In genomic region chr6:131003419-131004386, GRCh38 we compare ENCODE assay signal across 24 cellular contexts. TPM values are rescaled to one million over a fixed set of nuclear protein-coding genes. Genes with fewer than 3 reads are reported as not detected.
A peak's percentile ranks its signal among the peaks of the same experiment; 100 is the strongest.
DNase-seq lines count a peak whose midpoint lies in the region; ATAC-seq and TF ChIP-seq lines count a peak whose summit lies in the region.
"Had no signal": no experiment of that assay in that cellular context is flagged by ENCODE, and none has a peak within 500 bp of the region (broad histone marks: within the 10 kb centered on the region; RNA-seq: fewer than 3 reads in every experiment).

No MANE protein-coding gene starts in this region.

- intact Hi-C loops in Calu3 (cut with micrococcal nuclease; ENCODE audit: unreplicated experiment), result no loop called here

- peaks cover 11% of the 10 kb centered on the region for H3K36me3 ChIP-seq in endodermal cell (ENCODE audit: control insufficient read depth, insufficient read depth, low read length)
- H3K36me3 ChIP-seq: ascending aorta, thyroid gland had no signal

- no peak overlapping the region for H3K9ac ChIP-seq in endodermal cell (ENCODE audit: extremely low read depth, low read length, poor library complexity, severe bottlenecking)
- H3K9ac ChIP-seq: BLaER1 had no signal

- H3K4me3 ChIP-seq in endodermal cell (ENCODE audit: low read length), result no peak overlapping the region
- H3K4me3 ChIP-seq: ascending aorta, BLaER1, thyroid gland had no signal

- CTCF ChIA-PET in Calu3 (lab: Charles Lee), result interaction anchor here (0.6 to 1.3 kb wide), 3 partner anchors 11 to 13 kb away, joined by 4 to 5 read pairs (median 4); no protein-coding TSS in a partner anchor

- no peak for ATAC-seq in HG02623 (IDR thresholded peaks at IDR 0.05; ENCODE audit: unreplicated experiment)
- ATAC-seq in GM19035 (IDR thresholded peaks at IDR 0.05; ENCODE audit: unreplicated experiment), result no peak
- ATAC-seq in activated naive CD8-positive, alpha-beta T cell treated with anti-CD3 and anti-CD28 coated beads, Interleukin-2, amount 50 U/mL, for 24 hours, result no peak
- ATAC-seq: foreskin keratinocyte; stimulated activated memory B cell treated with anti-CD40 and anti-IgM and Interleukin-4, amounts not matched to agents 10 μg/mL and 1 μg/mL and 100 μg/mL, for 72 hours had no signal

- H3K27me3 Mint-ChIP-seq in Calu3 (ENCODE audit: unreplicated experiment) (no peaks in the 10 kb centered on the region), endodermal cell (ENCODE audit: insufficient read depth) (no peaks in the 10 kb centered on the region)
- H3K27me3 Mint-ChIP-seq in activated naive CD8-positive, alpha-beta T cell treated with anti-CD3 and anti-CD28 coated beads, Interleukin-2, amount 50 U/mL, for 24 hours, result no peaks in the 10 kb centered on the region
- H3K27me3 Mint-ChIP-seq: activated B cell treated with CpG ODN at 0.5 μM for 24 hours; activated naive CD4-positive, alpha-beta T cell treated with anti-CD3 and anti-CD28 coated beads, Interleukin-2, amount 50 U/mL, for 24 hours; stimulated activated memory B cell treated with anti-CD40 and anti-IgM and Interleukin-4, amounts not matched to agents 10 μg/mL and 1 μg/mL and 100 μg/mL, for 72 hours had no signal

- H3K27ac ChIP-seq in endodermal cell (ENCODE audit: low read depth, low read length), result no peak overlapping the region
- H3K27ac ChIP-seq: ascending aorta, BLaER1, foreskin keratinocyte, thyroid gland had no signal

- H3K27ac Mint-ChIP-seq in Calu3 (ENCODE audit: unreplicated experiment) (peak overlapping the region; percentile 38), endodermal cell (peak overlapping the region; percentile 28)
- H3K27ac Mint-ChIP-seq in activated naive CD8-positive, alpha-beta T cell treated with anti-CD3 and anti-CD28 coated beads, Interleukin-2, amount 50 U/mL, for 24 hours, result no peak overlapping the region
- H3K27ac Mint-ChIP-seq: activated B cell treated with CpG ODN at 0.5 μM for 24 hours; activated naive CD4-positive, alpha-beta T cell treated with anti-CD3 and anti-CD28 coated beads, Interleukin-2, amount 50 U/mL, for 24 hours; stimulated activated memory B cell treated with anti-CD40 and anti-IgM and Interleukin-4, amounts not matched to agents 10 μg/mL and 1 μg/mL and 100 μg/mL, for 72 hours had no signal

- no peaks in the 10 kb centered on the region for H3K27me3 ChIP-seq in endodermal cell (ENCODE audit: control insufficient read depth, insufficient read depth, low read length, poor library complexity, severe bottlenecking)
- H3K27me3 ChIP-seq: ascending aorta, BLaER1, foreskin keratinocyte, thyroid gland had no signal

- no TSS peak for BruUV-seq in Calu3 (replicated peaks; lab: Mats Ljungman, UMichigan)

- H3K4me3 Mint-ChIP-seq in Calu3 (ENCODE audit: low read depth, unreplicated experiment) (no peak overlapping the region), endodermal cell (no peak overlapping the region)
- no peak overlapping the region for H3K4me3 Mint-ChIP-seq in activated naive CD8-positive, alpha-beta T cell treated with anti-CD3 and anti-CD28 coated beads, Interleukin-2, amount 50 U/mL, for 24 hours
- H3K4me3 Mint-ChIP-seq: activated B cell treated with CpG ODN at 0.5 μM for 24 hours; activated naive CD4-positive, alpha-beta T cell treated with anti-CD3 and anti-CD28 coated beads, Interleukin-2, amount 50 U/mL, for 24 hours; stimulated activated memory B cell treated with anti-CD40 and anti-IgM and Interleukin-4, amounts not matched to agents 10 μg/mL and 1 μg/mL and 100 μg/mL, for 72 hours had no signal

- TF ChIP-seq CTCF in Calu3 (IDR thresholded peaks at IDR 0.05; ENCODE audit: unreplicated experiment), result no peak
- no peak for TF ChIP-seq CTCF in endodermal cell (conservative IDR thresholded peaks at IDR 0.05)

- H3K4me1 Mint-ChIP-seq in Calu3 (ENCODE audit: low read depth, unreplicated experiment), result peaks cover 49% of the 10 kb centered on the region
- H3K4me1 Mint-ChIP-seq in endodermal cell, result peaks cover 58% of the 10 kb centered on the region
- no peaks in the 10 kb centered on the region for H3K4me1 Mint-ChIP-seq in activated naive CD8-positive, alpha-beta T cell treated with anti-CD3 and anti-CD28 coated beads, Interleukin-2, amount 50 U/mL, for 24 hours
- H3K4me1 Mint-ChIP-seq: activated naive CD4-positive, alpha-beta T cell treated with anti-CD3 and anti-CD28 coated beads, Interleukin-2, amount 50 U/mL, for 24 hours had no signal

- 78 to 95% methylated on average over 2 to 6 of the region's 6 CpGs for WGBS in endodermal cell (ENCODE audit: insufficient coverage in 1 of 2, insufficient read length in 1 of 2), 2 experiments

- H3K9me3 ChIP-seq in endodermal cell (ENCODE audit: control insufficient read depth, low read length), result peaks cover 25% of the 10 kb centered on the region
- H3K9me3 ChIP-seq: thyroid gland had no signal

- H3K4me1 ChIP-seq in endodermal cell (ENCODE audit: control insufficient read depth, insufficient read depth, low read length), result peaks cover 11% of the 10 kb centered on the region

- H3K9me3 Mint-ChIP-seq in Calu3 (ENCODE audit: low read depth, unreplicated experiment) (peaks cover 13% of the 10 kb centered on the region), endodermal cell (peaks cover 29% of the 10 kb centered on the region)
- peaks cover 17% of the 10 kb centered on the region for H3K9me3 Mint-ChIP-seq in activated naive CD8-positive, alpha-beta T cell treated with anti-CD3 and anti-CD28 coated beads, Interleukin-2, amount 50 U/mL, for 24 hours

- no peak for DNase-seq in Calu3
- DNase-seq in OCI-M1 (lab: John Stamatoyannopoulos, UW), result peak; percentile 41
- no peak for DNase-seq in endodermal cell
- peak; percentile 18 for DNase-seq in occipital lobe (lab: John Stamatoyannopoulos, UW)
- no peak for DNase-seq in NCI-H446 treated with DMSO at 0.1 percent for 48 hours (lab: John Stamatoyannopoulos, UW)
- no peak for DNase-seq in activated naive CD8-positive, alpha-beta T cell treated with anti-CD3 and anti-CD28 coated beads, Interleukin-2, amount 50 U/mL, for 24 hours
- DNase-seq: activated B cell treated with CpG ODN at 0.5 μM for 24 hours; activated CD4-positive, alpha-beta T cell treated with anti-CD3 and anti-CD28 coated beads, Interleukin-2, amount 50 U/mL, for 4 hours; COR-L47; DND-41; effector CD4-positive, alpha-beta T cell; foreskin keratinocyte; NCI-H1092; NCI-H2029; SHP77 treated with DMSO at 0.1 percent for 48 hours; stimulated activated CD4-positive, alpha-beta T cell treated with anti-CD3 and anti-CD28 coated beads, Interleukin-4, amount 100 ng/mL, for 1 hour; SW 1271; thyroid gland had no signal

- H3K36me3 Mint-ChIP-seq in Calu3 (ENCODE audit: insufficient read depth, unreplicated experiment), result peaks cover 20% of the 10 kb centered on the region
- H3K36me3 Mint-ChIP-seq in endodermal cell (ENCODE audit: low read depth), result peaks cover 28% of the 10 kb centered on the region
- peaks cover 13% of the 10 kb centered on the region for H3K36me3 Mint-ChIP-seq in activated naive CD8-positive, alpha-beta T cell treated with anti-CD3 and anti-CD28 coated beads, Interleukin-2, amount 50 U/mL, for 24 hours (ENCODE audit: low read depth)

RNA-seq across cellular contexts. Expression of gene EPB41L2, which starts 59.3 kb away (rescaled TPM):
- total RNA-seq in Calu3 (2022) (284 and 332 TPM in 2 replicates), endodermal cell (100 to 1,000 TPM; 160 to 189 TPM), occipital lobe (32.3 TPM)
- 62.9 TPM for polyA plus RNA-seq in endodermal cell (2013, experiment 1 of 2)
- 65.7 TPM for polyA plus RNA-seq in endodermal cell (2013, experiment 2 of 2)

Comparison
In these comparisons a context has a peak if more than half of its experiments do, and no peak if none do; other contexts are left out.
1. DNase-seq: peak in OCI-M1 (single experiment) and occipital lobe (single experiment); none in Calu3 (single experiment), endodermal cell (single experiment), NCI-H446 treated with DMSO at 0.1 percent for 48 hours (single experiment) and activated naive CD8-positive, alpha-beta T cell treated with anti-CD3 and anti-CD28 coated beads, Interleukin-2, amount 50 U/mL, for 24 hours (single experiment).